ENCODE assay signal across 3 cellular contexts in the genomic region with DNA sequence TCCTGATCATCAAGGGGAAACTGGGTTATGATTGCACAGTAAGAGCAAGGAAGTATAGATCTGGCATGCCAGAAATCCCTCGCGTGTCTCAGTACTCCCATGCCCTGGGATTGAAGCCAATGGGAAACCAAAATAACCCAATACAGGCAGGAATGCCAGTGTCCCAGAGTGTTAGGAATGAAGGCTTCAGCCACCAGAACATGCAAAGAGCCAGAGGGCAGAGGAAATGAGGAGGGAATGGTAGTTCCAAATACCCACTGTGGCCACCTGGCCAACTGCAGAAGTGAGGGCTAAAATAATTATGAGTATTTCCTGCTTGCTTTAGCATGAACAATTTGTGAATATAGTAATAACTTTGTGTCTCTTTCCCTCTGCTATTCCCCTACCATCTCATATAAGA. TPM values are rescaled to one million over a fixed set of nuclear protein-coding genes. Genes with fewer than 3 reads are reported as not detected.
"Had no signal": no experiment of that assay in that cellular context is flagged by ENCODE, and none has a peak within 500 bp of the region (broad histone marks: within the 10 kb centered on the region; RNA-seq: fewer than 3 reads in every experiment).

No MANE protein-coding gene starts in this region.

- ATAC-seq: GM12878 had no signal

- H3K4me3 ChIP-seq: GM12878 had no signal

- DNase-seq: GDM1, GF-D8 had no signal

RNA-seq across cellular contexts. Expression of gene MTNR1A, which starts 12.2 kb away (rescaled TPM):
- total RNA-seq: GM12878 had no signal
